In the genomic region with DNA sequence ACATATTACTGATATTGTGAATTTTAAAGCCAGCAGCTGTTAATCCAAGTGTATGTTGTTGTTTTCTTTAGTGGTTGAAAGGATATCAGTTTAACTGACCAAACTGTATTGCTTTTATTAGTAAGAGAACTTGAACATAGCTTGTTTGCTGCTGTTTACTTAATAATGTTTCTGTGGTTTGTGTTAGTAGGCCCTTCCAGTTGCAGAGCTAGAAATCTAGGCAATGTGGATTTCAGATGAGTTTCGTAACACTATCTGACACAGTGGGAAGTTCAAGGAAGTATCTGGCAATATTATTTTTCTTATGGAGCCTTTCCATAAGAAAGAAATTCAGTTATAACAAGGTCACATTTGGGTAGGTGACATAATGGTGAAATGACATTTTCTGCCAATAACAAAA, we compare ENCODE assay signal across 25 cellular contexts. TPM values are rescaled to one million over a fixed set of nuclear protein-coding genes. Genes with fewer than 3 reads are reported as not detected.
DNase-seq lines count a peak whose midpoint lies in the region; ATAC-seq and TF ChIP-seq lines count a peak whose summit lies in the region.
"Had no signal": no experiment of that assay in that cellular context is flagged by ENCODE, and none has a peak within 500 bp of the region (broad histone marks: within the 10 kb centered on the region; RNA-seq: fewer than 3 reads in every experiment).

No MANE protein-coding gene starts in this region.

- DNase-seq in AG04450 (ENCODE audit: low read depth, low spot score) (peak; percentile 52), GM23248 (peak; percentile 19), fibroblast of gingiva (ENCODE audit: low read depth) (peak; percentile 72), mesothelial cell of epicardium (ENCODE audit: low spot score in 2 of 2, unreplicated experiment in 2 of 2) (no peak), OCI-M2 (lab: John Stamatoyannopoulos, UW; ENCODE audit: unreplicated experiment) (no peak), AML-193 (lab: John Stamatoyannopoulos, UW) (no peak), tibial artery (no peak)
- DNase-seq: activated CD4-positive, alpha-beta T cell treated with anti-CD3 and anti-CD28 coated beads for 4 hours; activated naive CD4-positive, alpha-beta T cell; activated T-cell treated with anti-CD3 and anti-CD28 coated beads, Interleukin-2, amount 50 U/mL, for 4 hours; CD4-positive, alpha-beta memory T cell; cortex of kidney; DMS 273 treated with DMSO at 0.1 percent for 48 hours; esophagus squamous epithelium; head of caudate nucleus; MM.1S; naive thymus-derived CD4-positive, alpha-beta T cell; NCI-H1436 treated with DMSO at 0.1 percent for 48 hours; NCI-H2171; NCI-H69; stimulated activated CD4-positive, alpha-beta T cell treated with anti-CD3 and anti-CD28 coated beads, Interleukin-4, amount 100 ng/mL, for 4 hours; stimulated activated naive CD4-positive, alpha-beta T cell treated with Interleukin-2 at 50 U/mL for 16 hours had no signal

- H3K27me3 ChIP-seq in AG04450 (ENCODE audit: control insufficient read depth, insufficient read depth, low read length) (no peaks in the 10 kb centered on the region), GM23248 (replicated peaks; ENCODE audit: insufficient read depth) (no peaks in the 10 kb centered on the region), tibial artery (no peaks in the 10 kb centered on the region)
- H3K27me3 ChIP-seq: esophagus squamous epithelium, right atrium auricular region had no signal

- intact Hi-C loops in tibial artery (cut with DNase I; ENCODE audit: low total_unique reads): no loop called here

- no peaks in the 10 kb centered on the region for H3K27me3 Mint-ChIP-seq in mesothelial cell of epicardium (ENCODE audit: low read depth)
- H3K27me3 Mint-ChIP-seq: CD4-positive, alpha-beta memory T cell; memory B cell; naive thymus-derived CD4-positive, alpha-beta T cell had no signal

- H3K9me3 ChIP-seq in AG04450 (ENCODE audit: control insufficient read depth, insufficient read depth, low read length) (no peaks in the 10 kb centered on the region), GM23248 (ENCODE audit: low read depth) (no peaks in the 10 kb centered on the region), tibial artery (no peaks in the 10 kb centered on the region)
- H3K9me3 ChIP-seq: esophagus squamous epithelium, right atrium auricular region had no signal

- H3K4me1 Mint-ChIP-seq in mesothelial cell of epicardium: peaks cover 28% of the 10 kb centered on the region

- no peaks in the 10 kb centered on the region for H3K36me3 ChIP-seq in GM23248 (ENCODE audit: low read depth)
- H3K36me3 ChIP-seq in tibial artery: no peaks in the 10 kb centered on the region

- no peak for ATAC-seq in GM19324 (IDR thresholded peaks at IDR 0.05; ENCODE audit: low FRiP score, unreplicated experiment)
- ATAC-seq: activated T-cell treated with anti-CD3 and anti-CD28 coated beads, Interleukin-2, amount 50 U/mL, for 4 hours; naive thymus-derived CD4-positive, alpha-beta T cell had no signal

- CTCF ChIA-PET in AG04450 (lab: Charles Lee): interaction anchor here (1.7 kb wide), 1 partner anchor 52 kb away, joined by 4 read pairs; no protein-coding TSS in a partner anchor

- H3K27ac ChIP-seq in AG04450 (ENCODE audit: low read depth, low read length): no peak overlapping the region
- H3K27ac ChIP-seq in GM23248: no peak overlapping the region
- no peak overlapping the region for H3K27ac ChIP-seq in tibial artery
- H3K27ac ChIP-seq: esophagus squamous epithelium, right atrium auricular region had no signal

- H3K36me3 Mint-ChIP-seq in mesothelial cell of epicardium: peaks cover 9% of the 10 kb centered on the region

- TF ChIP-seq CTCF in AG04450 (IDR thresholded peaks at IDR 0.05; ENCODE audit: low read depth, low read length) (no peak), mesothelial cell of epicardium (IDR thresholded peaks at IDR 0.05; ENCODE audit: unreplicated experiment) (no peak), tibial artery (IDR thresholded peaks at IDR 0.05) (no peak)

- no peak overlapping the region for H2AFZ ChIP-seq in GM23248

- no peak overlapping the region for H3K4me2 ChIP-seq in GM23248 (ENCODE audit: unreplicated experiment)

- no peak overlapping the region for H3K4me3 Mint-ChIP-seq in mesothelial cell of epicardium
- H3K4me3 Mint-ChIP-seq: activated T-cell treated with anti-CD3 and anti-CD28 coated beads, Interleukin-2, amount 50 U/mL, for 4 hours; CD4-positive, alpha-beta memory T cell; memory B cell had no signal

- H3K9me3 Mint-ChIP-seq in mesothelial cell of epicardium: no peaks in the 10 kb centered on the region
- H3K9me3 Mint-ChIP-seq: activated T-cell treated with anti-CD3 and anti-CD28 coated beads, Interleukin-2, amount 50 U/mL, for 4 hours; CD4-positive, alpha-beta memory T cell; memory B cell; naive thymus-derived CD4-positive, alpha-beta T cell had no signal

- no peak overlapping the region for H3K9ac ChIP-seq in GM23248

- H3K27ac Mint-ChIP-seq in mesothelial cell of epicardium: peak overlapping the region; percentile 86
- H3K27ac Mint-ChIP-seq: memory B cell had no signal

- POLR2A ChIA-PET in AG04450 (lab: Yijun Ruan, JAX): interaction anchor here (0.7 to 1.2 kb wide), 2 partner anchors 80 to 206 kb away, joined by 3 to 4 read pairs; no protein-coding TSS in a partner anchor

- H3K9me2 ChIP-seq in GM23248 (ENCODE audit: insufficient read depth): no peaks in the 10 kb centered on the region

- H3K4me3 ChIP-seq in AG04450 (ENCODE audit: low read depth, low read length) (no peak overlapping the region), GM23248 (no peak overlapping the region), tibial artery (no peak overlapping the region)
- H3K4me3 ChIP-seq: esophagus squamous epithelium, right atrium auricular region had no signal

- in situ Hi-C loops in GM23248 (cut with MboI): no loop called here

- H3K4me1 ChIP-seq in GM23248 (ENCODE audit: insufficient read depth) (no peaks in the 10 kb centered on the region), tibial artery (peaks cover 0 to 3% (median 0%) of the 10 kb centered on the region in 4 donors)
- H3K4me1 ChIP-seq: right atrium auricular region had no signal

- H3K79me2 ChIP-seq in GM23248 (ENCODE audit: insufficient read depth): peaks cover 100% of the 10 kb centered on the region

- H4K20me1 ChIP-seq in GM23248 (ENCODE audit: insufficient read depth): no peaks in the 10 kb centered on the region; the same call in 1 of the 2 replicates

- H3F3A ChIP-seq in GM23248 (ENCODE audit: insufficient read depth): no peaks in the 10 kb centered on the region; the same call in 1 of the 2 replicates

- WGBS in GM23248 (ENCODE audit: low coverage in 1 of 2, low lambda C conversion rate in 2 of 2, missing lambda C conversion rate in 2 of 2), 2 experiments: 0% methylated on average over 1 of the region's 1 CpG

RNA-seq across cellular contexts. Expression of a gene that starts 18.5 kb away (rescaled TPM):
- polyA plus RNA-seq in AG04450 (2011; rRNA removed) (28.9 and 31.1 TPM in 2 replicates), GM23248 (2016; fragmentation: Nextera tagmentation; extraction: Ambion mirVana) (3.8 and 6.3 TPM in 2 replicates)
- polyA minus RNA-seq in AG04450 (2011; rRNA and poly(A)+ RNA removed): 52.4 and 78.9 TPM in 2 replicates
- 11.3 and 11.9 TPM in 2 replicates for total RNA-seq in GM23248 (2014; rRNA removed; shearing (Covaris generic))
- total RNA-seq in mesothelial cell of epicardium: 75.4 to 77.1 TPM (median 76.0 TPM) in 3 replicates

Comparison
In these comparisons a context has a peak if more than half of its experiments do, and no peak if none do; other contexts are left out.
1. DNase-seq: peak in AG04450 (single experiment), GM23248 (single experiment) and fibroblast of gingiva (single experiment); none in mesothelial cell of epicardium (0 of 2), OCI-M2 (single experiment), AML-193 (0 of 2) and tibial artery (0 of 2).